Comparison of ENCODE assay signal across 8 cellular contexts in the genomic region with DNA sequence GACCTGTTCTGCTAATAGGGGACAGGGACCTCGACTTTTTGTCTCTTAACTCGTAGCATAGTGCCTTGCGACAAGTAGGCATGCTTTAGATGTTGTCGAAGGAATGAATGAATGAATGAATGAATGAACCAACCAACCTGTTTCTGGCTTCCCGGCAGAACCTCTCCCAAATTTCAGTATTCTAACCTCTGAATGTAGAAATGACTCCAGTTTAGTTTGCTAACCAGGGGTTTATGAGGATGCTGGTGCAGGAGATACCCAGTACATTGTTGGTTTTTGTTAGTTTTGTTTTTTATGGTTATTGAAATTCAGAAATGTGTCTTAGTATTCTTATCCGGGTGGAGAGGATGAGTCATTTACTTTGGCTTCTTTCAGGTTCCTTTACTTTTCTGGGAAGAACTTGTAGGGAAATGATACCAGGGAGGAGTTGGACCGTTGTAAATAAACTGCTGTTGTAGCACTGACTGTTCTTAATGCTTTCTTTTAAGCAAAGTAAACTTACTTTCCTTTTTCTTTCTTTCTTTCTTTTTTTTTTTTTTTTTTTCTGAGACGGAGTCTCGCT. TPM values are rescaled to one million over a fixed set of nuclear protein-coding genes. Genes with fewer than 3 reads are reported as not detected.
DNase-seq lines count a peak whose midpoint lies in the region; ATAC-seq and TF ChIP-seq lines count a peak whose summit lies in the region.

No MANE protein-coding gene starts in this region.

- no peak for ATAC-seq in CD4-positive, CD25-positive, alpha-beta regulatory T cell (ENCODE audit: low read depth in 2 of 2)
- ATAC-seq in natural killer cell (no peak), HG02884 (IDR thresholded peaks at IDR 0.05; ENCODE audit: unreplicated experiment) (no peak)

- peak overlapping the region in 2 of 3 donors; percentile 90 to 92 for H3K27ac Mint-ChIP-seq in CD4-positive, CD25-positive, alpha-beta regulatory T cell
- H3K27ac Mint-ChIP-seq in natural killer cell: peak overlapping the region; percentile 94 to 99

- H3K9me3 Mint-ChIP-seq in CD4-positive, CD25-positive, alpha-beta regulatory T cell: peaks cover 0 to 11% (median 4%) of the 10 kb centered on the region in 7 donors
- no peaks in the 10 kb centered on the region for H3K9me3 Mint-ChIP-seq in natural killer cell

- no peaks in the 10 kb centered on the region for H3K36me3 Mint-ChIP-seq in CD4-positive, CD25-positive, alpha-beta regulatory T cell
- H3K36me3 Mint-ChIP-seq in natural killer cell: peaks cover 16% of the 10 kb centered on the region

- no peaks in the 10 kb centered on the region for H3K9me3 ChIP-seq in CD4-positive, CD25-positive, alpha-beta regulatory T cell (ENCODE audit: control insufficient read depth in 2 of 2, low read length in 2 of 2)
- no peaks in the 10 kb centered on the region for H3K9me3 ChIP-seq in colonic mucosa

- H3K9ac ChIP-seq in colonic mucosa (ENCODE audit: low read depth in 2 of 2, low read length in 2 of 2): peak overlapping the region; percentile 57 to 81

- peak overlapping the region; percentile 89 for H3K4me3 ChIP-seq in CD4-positive, CD25-positive, alpha-beta regulatory T cell (ENCODE audit: low read depth, low read length)
- peak overlapping the region; percentile 55 for H3K4me3 ChIP-seq in colonic mucosa

- no peaks in the 10 kb centered on the region for H3K36me3 ChIP-seq in CD4-positive, CD25-positive, alpha-beta regulatory T cell (ENCODE audit: control insufficient read depth, insufficient read depth, low read length)
- H3K36me3 ChIP-seq in colonic mucosa: no peaks in the 10 kb centered on the region

- H3K4me1 ChIP-seq in CD4-positive, CD25-positive, alpha-beta regulatory T cell (ENCODE audit: control insufficient read depth, insufficient read depth, low read length, poor library complexity, severe bottlenecking): peaks cover 7% of the 10 kb centered on the region
- H3K4me1 ChIP-seq in colonic mucosa: peaks cover 4% of the 10 kb centered on the region

- no peak for DNase-seq in CD4-positive, CD25-positive, alpha-beta regulatory T cell
- peak; percentile 10 for DNase-seq in LoVo (ENCODE audit: low spot score)
- DNase-seq in colonic mucosa: no peak
- DNase-seq in natural killer cell: no peak
- no peak for DNase-seq in DMS114 treated with DMSO at 0.1 percent for 48 hours (lab: John Stamatoyannopoulos, UW; ENCODE audit: unreplicated experiment)
- no peak for DNase-seq in activated effector memory CD4-positive, alpha-beta T cell treated with anti-CD3 and anti-CD28 coated beads, Interleukin-2, amount 50 U/mL, for 16 hours
- no peak for DNase-seq in activated CD4-positive, CD25-positive, alpha-beta regulatory T cell (lab: John Stamatoyannopoulos, UW)

- peaks cover 8 to 15% (median 11%) of the 10 kb centered on the region in 4 donors for H3K4me1 Mint-ChIP-seq in CD4-positive, CD25-positive, alpha-beta regulatory T cell
- peaks cover 18 to 19% of the 10 kb centered on the region in 2 donors for H3K4me1 Mint-ChIP-seq in natural killer cell

- peak overlapping the region; percentile 88 to 92 (median 90) for H3K4me3 Mint-ChIP-seq in CD4-positive, CD25-positive, alpha-beta regulatory T cell
- H3K4me3 Mint-ChIP-seq in natural killer cell: peak overlapping the region; percentile 98

- TF ChIP-seq CTCF in colonic mucosa (IDR thresholded peaks at IDR 0.05): no peak
- no peak for TF ChIP-seq CTCF in natural killer cell (IDR thresholded peaks at IDR 0.05)

- H3K27me3 ChIP-seq in CD4-positive, CD25-positive, alpha-beta regulatory T cell (ENCODE audit: control insufficient read depth, insufficient read depth, low read length): peaks cover 10% of the 10 kb centered on the region
- H3K27me3 ChIP-seq in colonic mucosa: no peaks in the 10 kb centered on the region

- H3K27me3 Mint-ChIP-seq in CD4-positive, CD25-positive, alpha-beta regulatory T cell: peaks cover 19% of the 10 kb centered on the region
- peaks cover 17 to 36% of the 10 kb centered on the region in 2 donors for H3K27me3 Mint-ChIP-seq in natural killer cell (ENCODE audit: low read depth in 2 of 2)

- H3K27ac ChIP-seq in CD4-positive, CD25-positive, alpha-beta regulatory T cell (ENCODE audit: insufficient read depth, low read length, poor library complexity, severe bottlenecking): peak overlapping the region; percentile 53
- peak overlapping the region; percentile 20 for H3K27ac ChIP-seq in colonic mucosa

- intact Hi-C loops in colonic mucosa (cut with DNase I): no loop called here
- intact Hi-C loops in natural killer cell (cut with micrococcal nuclease): no loop called here

RNA-seq across cellular contexts. Expression of a gene that starts 29.6 kb away (rescaled TPM):
- total RNA-seq in CD4-positive, CD25-positive, alpha-beta regulatory T cell: 0.30 TPM
- under 1 TPM; 0.34 to 0.86 (median 0.63) TPM for polyA plus RNA-seq in CD4-positive, CD25-positive, alpha-beta regulatory T cell
- 10 to 100 TPM; 32.7 to 48.9 TPM for total RNA-seq in colonic mucosa
- total RNA-seq in natural killer cell: 1 to 10 TPM in 1 of 3 donors, under 1 TPM in 2; 0.58 to 1.1 (median 0.64) TPM

Comparison
In these comparisons a context has a peak if more than half of its experiments do, and no peak if none do; other contexts are left out.
1. RNA of a gene that starts 29.6 kb away (total RNA-seq): 32.7 to 48.9 TPM in colonic mucosa; 0.58 to 1.1 TPM in natural killer cell and 0.30 TPM in CD4-positive, CD25-positive, alpha-beta regulatory T cell (single experiment); every median in the first group is over 10 times any median in the second.